8 cellular contexts compared by ENCODE assay signal in the genomic region with DNA sequence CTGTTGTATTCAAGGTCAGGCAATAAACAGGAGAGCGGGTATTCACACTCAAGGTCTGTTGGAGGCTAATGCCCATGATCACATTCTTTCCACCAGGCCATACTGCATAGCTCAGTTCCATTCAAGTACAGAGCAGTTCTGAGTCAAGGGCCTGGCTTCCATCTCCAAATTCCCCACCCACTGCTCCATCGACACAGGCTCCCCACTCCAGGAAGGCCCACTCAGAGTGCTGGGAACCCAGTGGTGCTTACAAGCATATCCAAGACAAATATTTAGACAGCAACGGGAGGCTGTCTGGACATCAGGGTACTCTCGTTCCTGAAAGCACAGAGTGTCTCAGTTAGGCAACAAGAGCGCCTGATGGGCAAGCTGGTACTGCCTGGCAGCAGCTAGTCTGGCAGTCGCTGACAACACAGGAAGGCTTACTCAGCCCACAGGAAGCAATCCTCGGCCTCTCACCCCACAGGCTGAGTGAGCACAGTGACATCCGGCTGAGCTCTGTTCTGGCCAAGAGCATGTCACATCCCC. TPM values are rescaled to one million over a fixed set of nuclear protein-coding genes. Genes with fewer than 3 reads are reported as not detected.
DNase-seq lines count a peak whose midpoint lies in the region; ATAC-seq, FAIRE-seq and TF ChIP-seq lines count a peak whose summit lies in the region.

No MANE protein-coding gene starts in this region.

- peaks cover 46 to 74% (median 71%) of the 10 kb centered on the region in 3 donors for H3K4me1 Mint-ChIP-seq in CD8-positive, alpha-beta memory T cell

- H3K9ac ChIP-seq in GM12878 (ENCODE audit: control insufficient read depth, insufficient read depth, low read length): no peak overlapping the region

- no peak for TF ChIP-seq EP300 in GM12878 (IDR thresholded peaks at IDR 0.05; ENCODE audit: borderline replicate concordance in 1 of 2, control insufficient read depth in 1 of 2, low read depth in 2 of 2, low read length in 2 of 2)

- no peaks in the 10 kb centered on the region for H3K79me2 ChIP-seq in GM12878 (ENCODE audit: control insufficient read depth, insufficient read depth, low read length)

- H3K27me3 ChIP-seq in CD8-positive, alpha-beta memory T cell (ENCODE audit: insufficient read depth, low read length, poor library complexity, severe bottlenecking): no peaks in the 10 kb centered on the region
- H3K27me3 ChIP-seq in GM12878 (replicated peaks in 1 of 2; ENCODE audit: control insufficient read depth in 2 of 2, insufficient read depth in 2 of 2, low read length in 1 of 2): no peaks in the 10 kb centered on the region

- TF ChIP-seq RAD21 in GM12878 (IDR thresholded peaks at IDR 0.05; ENCODE audit: insufficient read depth, low read depth, low read length): no peak

- POLR2A ChIA-PET in CD8-positive, alpha-beta memory T cell (lab: Charles Lee): interaction anchor here (0.9 to 2.3 kb wide), 6 partner anchors 24 to 67 kb away, joined by 4 to 30 read pairs (median 6); partner anchors contain the start of gene RFFL
- POLR2A ChIA-PET in GM12878 (lab: Charles Lee): interaction anchor here (0.5 to 2.4 kb wide), 6 partner anchors 9 to 278 kb away, joined by 3 to 6 read pairs (median 4); no protein-coding TSS in a partner anchor

- no peaks in the 10 kb centered on the region for H4K20me1 ChIP-seq in GM12878 (ENCODE audit: control insufficient read depth, insufficient read depth)

- peak; percentile 88 for ATAC-seq in GM12878
- ATAC-seq in HG02763 (IDR thresholded peaks at IDR 0.05; ENCODE audit: unreplicated experiment): no peak
- no peak for ATAC-seq in HG02885 (IDR thresholded peaks at IDR 0.05; ENCODE audit: poor library complexity, unreplicated experiment)

- H3K27ac ChIP-seq in CD8-positive, alpha-beta memory T cell (ENCODE audit: low read depth, low read length): peak overlapping the region; percentile 62
- peak overlapping the region; percentile 34 for H3K27ac ChIP-seq in GM12878 (ENCODE audit: control insufficient read depth, insufficient read depth)

- SMC1A ChIA-PET in GM12878 (lab: Charles Lee; ENCODE audit: uncharacterized antibody, unreplicated experiment): interaction anchor here (0.9 to 2.5 kb wide), 14 partner anchors 10 to 96 kb away, joined by 3 to 8 read pairs (median 3); no protein-coding TSS in a partner anchor

- TF ChIP-seq CTCF in GM12878 (IDR thresholded peaks at IDR 0.05 in 2 of 3, conservative IDR thresholded peaks at IDR 0.05 in 1 of 3; ENCODE audit: control insufficient read depth in 2 of 3, extremely low read depth in 1 of 3, insufficient read depth in 1 of 3, low read depth in 3 of 3, low read length in 3 of 3): no peak

- peak overlapping the region; percentile 95 to 99 (median 98) for H3K27ac Mint-ChIP-seq in CD8-positive, alpha-beta memory T cell

- RAD21 ChIA-PET in GM12878 (lab: Charles Lee; ENCODE audit: unreplicated experiment): interaction anchor here (1.0 to 1.5 kb wide), 5 partner anchors 9 to 67 kb away, joined by 3 to 6 read pairs (median 4); partner anchors contain the start of gene RFFL

- CTCF ChIA-PET in CD8-positive, alpha-beta memory T cell (lab: Charles Lee): interaction anchor here (0.7 to 3.4 kb wide), 14 partner anchors 12 to 97 kb away, joined by 3 to 34 read pairs (median 4); partner anchors contain the start of genes RAD51D and RFFL
- CTCF ChIA-PET in GM12878 (lab: Yijun Ruan, JAX): interaction anchor here (0.6 to 1.8 kb wide), 6 partner anchors 10 to 475 kb away, joined by 3 to 6 read pairs (median 4); no protein-coding TSS in a partner anchor

- peak overlapping the region; percentile 21 for H2AFZ ChIP-seq in GM12878 (ENCODE audit: control insufficient read depth, low read depth, low read length)

- DNase-seq in CD8-positive, alpha-beta memory T cell: peak; percentile 60 to 80 (median 62)
- DNase-seq in HPDE6-E6E7 (ENCODE audit: extremely low spot score): peak; percentile 77
- peak; percentile 76 for DNase-seq in UCSD-AML1 (lab: John Stamatoyannopoulos, UW; ENCODE audit: unreplicated experiment)
- DNase-seq in GM12878 (ENCODE audit: low read depth, low spot score): no peak
- DNase-seq in stimulated activated CD4-positive, alpha-beta T cell treated with anti-CD3 and anti-CD28 coated beads, Interleukin-12 subunit alpha, Interleukin-12 subunit beta, amount 100 ng/mL, for 48 hours (ENCODE audit: low read depth in 2 of 3, low spot score in 1 of 3): peak; percentile 64 to 73 (median 66)

- BruUV-seq in GM12878 (replicated peaks; lab: Mats Ljungman, UMichigan): no TSS peak

- H3K4me1 ChIP-seq in CD8-positive, alpha-beta memory T cell (ENCODE audit: insufficient read depth, low read length): peaks cover 35% of the 10 kb centered on the region
- H3K4me1 ChIP-seq in GM12878 (ENCODE audit: control insufficient read depth, insufficient read depth, low read length): peaks cover 4% of the 10 kb centered on the region

- H3K9me3 ChIP-seq in CD8-positive, alpha-beta memory T cell (ENCODE audit: low read length): no peaks in the 10 kb centered on the region
- H3K9me3 ChIP-seq in GM12878 (replicated peaks; ENCODE audit: control insufficient read depth, insufficient read depth, low read length): no peaks in the 10 kb centered on the region

- TF ChIP-seq POLR2A in GM12878 (IDR thresholded peaks at IDR 0.05; ENCODE audit: low read depth, low read length): peak; percentile 61

- peak overlapping the region; percentile 7; the same call in 1 of the 2 replicates for H3K4me2 ChIP-seq in GM12878 (ENCODE audit: control insufficient read depth, insufficient read depth)

- 24% methylated on average over 8 of the region's 8 CpGs for WGBS in GM12878 (ENCODE audit: insufficient coverage, insufficient replicate concordance, low lambda C conversion rate, missing lambda C conversion rate)

- in situ Hi-C loops in GM12878 (cut with MboI): no loop called here

- peak overlapping the region; percentile 36 for H3K4me3 ChIP-seq in CD8-positive, alpha-beta memory T cell (ENCODE audit: low read length)
- no peak overlapping the region for H3K4me3 ChIP-seq in GM12878

- intact Hi-C loops in GM12878 (cut with micrococcal nuclease; ENCODE audit: unreplicated experiment): no loop called here

- peaks cover 26% of the 10 kb centered on the region for H3K36me3 ChIP-seq in CD8-positive, alpha-beta memory T cell (ENCODE audit: insufficient read depth, low read length)
- peaks cover 12 to 35% of the 10 kb centered on the region in 2 experiments; a peak in 3 of 4 replicates for H3K36me3 ChIP-seq in GM12878 (ENCODE audit: control insufficient read depth in 2 of 2, insufficient read depth in 2 of 2, low read length in 1 of 2)

- peak overlapping the region in 6 of 7 donors; percentile 29 to 87 (median 74) for H3K4me3 Mint-ChIP-seq in CD8-positive, alpha-beta memory T cell

- peak; percentile 23 for FAIRE-seq in GM12878 (lab: Jason Lieb, UNC)
- FAIRE-seq in islet of Langerhans (lab: Jason Lieb, UNC): peak; percentile 30

- H3K9me3 Mint-ChIP-seq in CD8-positive, alpha-beta memory T cell: no peaks in the 10 kb centered on the region

- peaks cover 0 to 69% (median 13%) of the 10 kb centered on the region in 3 donors for H3K36me3 Mint-ChIP-seq in CD8-positive, alpha-beta memory T cell

- no peaks in the 10 kb centered on the region for H3K27me3 Mint-ChIP-seq in CD8-positive, alpha-beta memory T cell

TF ChIP-seq in GM12878, 131 proteins besides CTCF, POLR2A, EP300 and RAD21:
- peak; percentile 29; the same call in 1 of the 2 replicates for TF ChIP-seq RUNX3 (IDR thresholded peaks at IDR 0.05; ENCODE audit: low read length)
- TF ChIP-seq SMAD5 (IDR thresholded peaks at IDR 0.05; ENCODE audit: low read depth): no peak
- peak; percentile 67; the same call in 1 of the 2 replicates for TF ChIP-seq GABPA (IDR thresholded peaks at IDR 0.05; ENCODE audit: low read depth)
- TF ChIP-seq NR2C1 (IDR thresholded peaks at IDR 0.05): 0 out of 2 replicates have a peak, but pooled peaks have one; percentile 24

RNA-seq across cellular contexts. Expression of gene RFFL, which starts 40.9 kb away (rescaled TPM):
- 10 to 100 TPM; 30.2 to 33.1 TPM for total RNA-seq in CD8-positive, alpha-beta memory T cell
- polyA plus RNA-seq in CD8-positive, alpha-beta memory T cell: 43.6 TPM
- total RNA-seq in GM12878 (2013; cell fraction: nucleolus; rRNA removed): 56.2 and 57.8 TPM in 2 replicates
- total RNA-seq in GM12878 (2014; rRNA removed): 28.6 and 31.4 TPM in 2 replicates
- total RNA-seq in GM12878 (2014; rRNA removed; fragmentation: Illumina TruSeq; extraction: Trizol): 25.4 and 26.1 TPM in 2 replicates
- total RNA-seq in GM12878 (2021): 37.4 and 38.3 TPM in 2 replicates
- 10.9 TPM for polyA plus RNA-seq in GM12878 (2011; ENCODE audit: low read depth)
- 51.1 and 56.1 TPM in 2 replicates for polyA plus RNA-seq in GM12878 (2011; rRNA removed)
- polyA plus RNA-seq in GM12878 (2011; cell fraction: cytosol; rRNA removed): 50.7 and 60.3 TPM in 2 replicates
- polyA plus RNA-seq in GM12878 (2011; cell fraction: nucleus; rRNA removed): 27.8 and 28.7 TPM in 2 replicates
- polyA plus RNA-seq in GM12878 (2012): 18.2 and 21.3 TPM in 2 replicates
- 25.3 and 27.0 TPM in 2 replicates for polyA plus RNA-seq in GM12878 (2014; fragmentation: Illumina TruSeq; extraction: Trizol)
- 1 to 10 TPM; 4.7 to 6.7 TPM for polyA plus RNA-seq in GM12878 (2014; fragmentation: Nextera tagmentation; extraction: Ambion mirVana)
- polyA plus RNA-seq in GM12878 (2014; rRNA removed): 24.5 and 26.4 TPM in 2 replicates
- 10 to 100 TPM; 26.7 to 31.0 TPM for polyA plus RNA-seq in GM12878 (2016; fragmentation: Nextera tagmentation; extraction: Ambion mirVana)
- 133 and 190 TPM in 2 replicates for polyA minus RNA-seq in GM12878 (2011; rRNA and poly(A)+ RNA removed)
- 39.5 and 49.2 TPM in 2 replicates for polyA minus RNA-seq in GM12878 (2011; cell fraction: cytosol; rRNA and poly(A)+ RNA removed)
- 14.4 and 21.6 TPM in 2 replicates for polyA minus RNA-seq in GM12878 (2011; cell fraction: nucleus; rRNA and poly(A)+ RNA removed)

RNA-seq across cellular contexts. Expression of gene LIG3, which starts 42.3 kb away (rescaled TPM):
- 10 to 100 TPM; 48.7 to 50.9 TPM for total RNA-seq in CD8-positive, alpha-beta memory T cell
- 14.7 TPM for polyA plus RNA-seq in CD8-positive, alpha-beta memory T cell
- 85.6 and 106 TPM in 2 replicates for total RNA-seq in GM12878 (2013; cell fraction: nucleolus; rRNA removed)
- total RNA-seq in GM12878 (2014; rRNA removed) (33.8 and 38.1 TPM in 2 replicates), GM12878 (2014; rRNA removed; fragmentation: Illumina TruSeq; extraction: Trizol) (30.2 and 30.6 TPM in 2 replicates), GM12878 (2021) (37.6 and 38.7 TPM in 2 replicates)
- polyA plus RNA-seq in GM12878 (2011; ENCODE audit: low read depth): 8.3 TPM
- polyA plus RNA-seq in GM12878 (2011; rRNA removed) (37.4 and 41.7 TPM in 2 replicates), GM12878 (2014; fragmentation: Illumina TruSeq; extraction: Trizol) (31.3 and 36.2 TPM in 2 replicates), GM12878 (2014; fragmentation: Nextera tagmentation; extraction: Ambion mirVana) (1 to 10 TPM; 6.5 to 6.6 TPM), GM12878 (2014; rRNA removed) (37.1 and 45.4 TPM in 2 replicates), GM12878 (2016; fragmentation: Nextera tagmentation; extraction: Ambion mirVana) (10 to 100 TPM; 24.3 to 26.3 TPM)
- polyA plus RNA-seq in GM12878 (2011; cell fraction: cytosol; rRNA removed): 35.6 and 44.5 TPM in 2 replicates
- polyA plus RNA-seq in GM12878 (2011; cell fraction: nucleus; rRNA removed): 88.4 and 90.2 TPM in 2 replicates
- polyA plus RNA-seq in GM12878 (2012): 13.2 and 17.9 TPM in 2 replicates
- 66.9 and 103 TPM in 2 replicates for polyA minus RNA-seq in GM12878 (2011; rRNA and poly(A)+ RNA removed)
- 21.4 and 23.9 TPM in 2 replicates for polyA minus RNA-seq in GM12878 (2011; cell fraction: cytosol; rRNA and poly(A)+ RNA removed)
- polyA minus RNA-seq in GM12878 (2011; cell fraction: nucleus; rRNA and poly(A)+ RNA removed): 42.1 and 68.8 TPM in 2 replicates
